In genomic region chr12:2336409-2336829, GRCh38 we compare ENCODE assay signal across 8 cellular contexts.
DNase-seq lines count a peak whose midpoint lies in the region; ATAC-seq and TF ChIP-seq lines count a peak whose summit lies in the region.

No MANE protein-coding gene starts in this region.

- H2BK20ac ChIP-seq in H9 (ENCODE audit: low read depth, low read length, poor library complexity, severe bottlenecking): no peak overlapping the region

- no peak overlapping the region for H3K4me3 ChIP-seq in mesodermal cell (ENCODE audit: extremely low read depth, insufficient read depth, low read length, poor library complexity, severe bottlenecking)

- DNase-seq in Caki2 (ENCODE audit: low read depth): peak; percentile 90
- DNase-seq in HT-29 (ENCODE audit: low spot score): peak; percentile 56
- peak; percentile 92 for DNase-seq in MCF 10A (ENCODE audit: unreplicated experiment)
- no peak for DNase-seq in activated CD8-positive, alpha-beta memory T cell treated with anti-CD3 and anti-CD28 coated beads, Interleukin-2, amount 50 U/mL, for 48 hours
- no peak for DNase-seq in H9
- DNase-seq in NCI-H187 treated with DMSO at 0.1 percent for 48 hours (lab: John Stamatoyannopoulos, UW): no peak

- no peak overlapping the region for H3K18ac ChIP-seq in H9 (ENCODE audit: insufficient read length, low read depth, low read length)

- no peaks in the 10 kb centered on the region for H4K20me1 ChIP-seq in H9 (ENCODE audit: control insufficient read depth, insufficient read depth, insufficient read length)

- H3K27me3 Mint-ChIP-seq in MCF 10A (ENCODE audit: insufficient read depth, unreplicated experiment) (no peaks in the 10 kb centered on the region), H9 (ENCODE audit: low read depth) (peaks cover 5% of the 10 kb centered on the region; the same call in 1 of the 2 replicates)

- H3K36me3 ChIP-seq in mesodermal cell (ENCODE audit: control insufficient read depth, insufficient read depth, low read length): no peaks in the 10 kb centered on the region

- H2BK5ac ChIP-seq in H9 (ENCODE audit: insufficient read length, low read length): no peak overlapping the region

- H3K79me1 ChIP-seq in H9 (ENCODE audit: insufficient read depth, low read depth, low read length, poor library complexity, severe bottlenecking): no peaks in the 10 kb centered on the region

- H3T11ph ChIP-seq in H9 (ENCODE audit: low read length): no peak overlapping the region

- intact Hi-C loops in MCF 10A (cut with micrococcal nuclease): loop anchor here (5.0 kb wide), 1 partner anchor 39 kb away; no protein-coding TSS in a partner anchor

- H3K9me3 Mint-ChIP-seq in MCF 10A (ENCODE audit: unreplicated experiment): no peaks in the 10 kb centered on the region
- H3K9me3 Mint-ChIP-seq in H9: no peaks in the 10 kb centered on the region

- no peaks in the 10 kb centered on the region for H3K79me2 ChIP-seq in H9 (ENCODE audit: insufficient read depth, low read length)

- peaks cover 68% of the 10 kb centered on the region for H3K4me1 ChIP-seq in mesodermal cell (ENCODE audit: control insufficient read depth, insufficient read depth, low read length, poor library complexity, severe bottlenecking)
- no peaks in the 10 kb centered on the region for H3K4me1 ChIP-seq in H9 (ENCODE audit: insufficient read depth, low read length)

- no peak overlapping the region for H3K4ac ChIP-seq in H9 (ENCODE audit: low read depth, low read length)

- H3K23ac ChIP-seq in H9 (ENCODE audit: insufficient read length, low read depth, low read length): no peak overlapping the region

- H2BK12ac ChIP-seq in H9 (ENCODE audit: insufficient read length, low read depth, low read length): no peak overlapping the region

- in situ Hi-C loops in Caki2 (cut with HindIII; ENCODE audit: low pct_unique_long_range_greater_than_20kb, low sequenced_read_pairs): no loop called here

- TF ChIP-seq CTCF in MCF 10A (IDR thresholded peaks at IDR 0.05; ENCODE audit: unreplicated experiment) (no peak), H9 (conservative IDR thresholded peaks at IDR 0.05) (no peak)

- no peak overlapping the region for H2BK15ac ChIP-seq in H9 (ENCODE audit: low read depth, low read length)

- no peak overlapping the region for H3K9ac ChIP-seq in H9 (ENCODE audit: extremely low read depth, insufficient read length, low read length)

- H3K4me1 Mint-ChIP-seq in MCF 10A (ENCODE audit: insufficient read depth, unreplicated experiment) (peaks cover 9% of the 10 kb centered on the region), H9 (peaks cover 10 to 17% of the 10 kb centered on the region in 2 experiments)

- no peak overlapping the region for H2AFZ ChIP-seq in H9 (ENCODE audit: low read length)

- 57 to 71% methylated on average over 3 to 4 of the region's 5 CpGs for WGBS in mesodermal cell (ENCODE audit: insufficient coverage in 2 of 2), 2 experiments
- no CpG with 5 or more reads among the region's 5 CpGs for WGBS in H9 (ENCODE audit: extremely low coverage, insufficient read length, low lambda C conversion rate)

- CTCF ChIA-PET in MCF 10A (lab: Yijun Ruan, JAX): interaction anchor here (0.6 kb wide), 1 partner anchor 841 kb away, joined by 3 read pairs; no protein-coding TSS in a partner anchor

- H2AK5ac ChIP-seq in H9 (ENCODE audit: insufficient read length, low read length): no peak overlapping the region

- H3K36me3 Mint-ChIP-seq in MCF 10A (ENCODE audit: insufficient read depth, unreplicated experiment) (no peaks in the 10 kb centered on the region), H9 (ENCODE audit: insufficient read depth in 1 of 3, low read depth in 3 of 3) (no peaks in the 10 kb centered on the region; a peak in 1 of 7 replicates)

- no peak overlapping the region for H3K4me2 ChIP-seq in H9 (ENCODE audit: insufficient read depth, insufficient read length, low read length)

- H3K4me3 Mint-ChIP-seq in MCF 10A (ENCODE audit: unreplicated experiment) (peak overlapping the region; percentile 52), H9 (no peak overlapping the region)

- no peak overlapping the region for H3K56ac ChIP-seq in H9 (ENCODE audit: insufficient read length, low read depth, low read length)

- H3K23me2 ChIP-seq in H9 (ENCODE audit: insufficient read length, low read depth, low read length, poor library complexity, severe bottlenecking): no peaks in the 10 kb centered on the region

- no peaks in the 10 kb centered on the region for H3K27me3 ChIP-seq in H9 (ENCODE audit: insufficient read depth, low read length)

- H3K27ac ChIP-seq in mesodermal cell (ENCODE audit: low read depth, low read length, severe bottlenecking): peak overlapping the region; percentile 91
- no peak overlapping the region for H3K27ac ChIP-seq in H9 (ENCODE audit: insufficient read length, low read depth, low read length)

- peak overlapping the region; percentile 91 for H3K27ac Mint-ChIP-seq in MCF 10A (ENCODE audit: low read depth, unreplicated experiment)
- H3K27ac Mint-ChIP-seq in H9: no peak overlapping the region; a peak in 1 of 7 replicates

- H3K9me3 ChIP-seq in mesodermal cell (ENCODE audit: control insufficient read depth, low read length) (no peaks in the 10 kb centered on the region), H9 (ENCODE audit: control insufficient read depth, low read depth, low read length) (no peaks in the 10 kb centered on the region)

- H2BK120ac ChIP-seq in H9 (ENCODE audit: low read depth, low read length, poor library complexity, severe bottlenecking): no peak overlapping the region

- ATAC-seq in GM21447 (IDR thresholded peaks at IDR 0.05; ENCODE audit: unreplicated experiment): peak; percentile 93

- no peak overlapping the region for H4K5ac ChIP-seq in H9 (ENCODE audit: insufficient read length, low read depth, low read length)

- no peak overlapping the region for H4K8ac ChIP-seq in H9 (replicated peaks; ENCODE audit: insufficient read length, low read depth, low read length)

- H4K91ac ChIP-seq in H9 (ENCODE audit: insufficient read length, low read depth, low read length): no peak overlapping the region

- no TSS peak for BruUV-seq in MCF 10A (replicated peaks; lab: Mats Ljungman, UMichigan)

- POLR2A ChIA-PET in MCF 10A (lab: Yijun Ruan, JAX): interaction anchor here (0.5 kb wide), 2 partner anchors 328 to 542 kb away, joined by 3 read pairs; no protein-coding TSS in a partner anchor

- H3K14ac ChIP-seq in H9 (ENCODE audit: insufficient read depth, low read length): no peak overlapping the region

Comparison
In these comparisons a context has a peak if more than half of its experiments do, and no peak if none do; other contexts are left out.
1. DNase-seq: peak in Caki2 (single experiment), HT-29 (single experiment) and MCF 10A (single experiment); none in activated CD8-positive, alpha-beta memory T cell treated with anti-CD3 and anti-CD28 coated beads, Interleukin-2, amount 50 U/mL, for 48 hours (single experiment), H9 (single experiment) and NCI-H187 treated with DMSO at 0.1 percent for 48 hours (single experiment).